Comparison of ENCODE assay signal across 8 cellular contexts in the genomic region with DNA sequence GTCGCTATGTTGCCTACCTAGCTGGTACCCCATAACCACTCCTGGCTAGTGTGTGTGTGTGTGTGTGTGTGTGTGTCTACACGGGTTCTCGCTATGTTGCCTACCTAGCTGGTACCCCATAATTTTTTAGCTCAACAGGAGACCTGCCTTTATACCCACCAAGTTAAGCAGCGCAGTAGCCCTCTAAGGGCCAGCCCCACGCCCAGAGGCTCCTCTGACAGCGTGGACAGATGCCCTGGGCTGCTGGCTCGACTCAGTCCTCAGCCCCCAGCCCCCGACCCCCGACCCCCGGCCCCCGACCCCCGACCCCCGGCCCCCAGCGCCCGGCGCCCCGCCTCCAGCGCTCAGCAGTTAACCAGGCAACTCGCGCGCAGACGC. TPM values are rescaled to one million over a fixed set of nuclear protein-coding genes. Genes with fewer than 3 reads are reported as not detected.
A peak's percentile ranks its signal among the peaks of the same experiment; 100 is the strongest.
DNase-seq lines count a peak whose midpoint lies in the region; TF ChIP-seq lines count a peak whose summit lies in the region.

No MANE protein-coding gene starts in this region.

- H3K9me3 Mint-ChIP-seq in nephron: no peaks in the 10 kb centered on the region

- TF ChIP-seq CTCF in nephron (IDR thresholded peaks at IDR 0.05; ENCODE audit: unreplicated experiment in 3 of 3): no peak

- H2AFZ ChIP-seq in Karpas-422 (ENCODE audit: low read length): no peak overlapping the region; the same call in 1 of the 2 replicates

- H3K4me1 ChIP-seq in Karpas-422 (ENCODE audit: low read length): peaks cover 33% of the 10 kb centered on the region
- peaks cover 9% of the 10 kb centered on the region for H3K4me1 ChIP-seq in effector memory CD4-positive, alpha-beta T cell (ENCODE audit: control insufficient read depth, insufficient read depth, low read length, poor library complexity, severe bottlenecking)

- peaks cover 10% of the 10 kb centered on the region for H3K36me3 Mint-ChIP-seq in nephron (ENCODE audit: low read depth)

- no peaks in the 10 kb centered on the region for H3K36me3 ChIP-seq in Karpas-422 (ENCODE audit: insufficient read depth, low read length)
- no peaks in the 10 kb centered on the region for H3K36me3 ChIP-seq in effector memory CD4-positive, alpha-beta T cell (ENCODE audit: control insufficient read depth, insufficient read depth, low read length)

- H3K27me3 Mint-ChIP-seq in nephron (ENCODE audit: low read depth): no peaks in the 10 kb centered on the region

- H3K9ac ChIP-seq in Karpas-422 (ENCODE audit: low read length): peak overlapping the region; percentile 91

- H3K4me2 ChIP-seq in Karpas-422 (ENCODE audit: low read depth, low read length, poor library complexity, severe bottlenecking): peak overlapping the region; percentile 87

- no peaks in the 10 kb centered on the region for H3K9me3 ChIP-seq in Karpas-422 (ENCODE audit: low read length)
- H3K9me3 ChIP-seq in effector memory CD4-positive, alpha-beta T cell (ENCODE audit: control insufficient read depth, low read length): no peaks in the 10 kb centered on the region

- H3K27ac Mint-ChIP-seq in nephron: peak overlapping the region; percentile 61 to 99 (median 92)

- no peaks in the 10 kb centered on the region for H3K9me2 ChIP-seq in Karpas-422 (replicated peaks; ENCODE audit: insufficient read depth, low read length)

- H3K4me3 Mint-ChIP-seq in nephron: peak overlapping the region; percentile 95 to 98 (median 95)

- H4K20me1 ChIP-seq in Karpas-422 (ENCODE audit: insufficient read depth, low read depth, low read length): no peaks in the 10 kb centered on the region

- H3K4me1 Mint-ChIP-seq in nephron: peaks cover 48% of the 10 kb centered on the region

- peak overlapping the region; percentile 93 for H3K4me3 ChIP-seq in Karpas-422 (ENCODE audit: low read length)
- H3K4me3 ChIP-seq in effector memory CD4-positive, alpha-beta T cell (ENCODE audit: insufficient read depth, low read depth, low read length, poor library complexity, severe bottlenecking): peak overlapping the region; percentile 86

- H3K27ac ChIP-seq in Karpas-422 (ENCODE audit: low read length): no peak overlapping the region
- H3K27ac ChIP-seq in effector memory CD4-positive, alpha-beta T cell (ENCODE audit: insufficient read depth, low read length, poor library complexity, severe bottlenecking): no peak overlapping the region

- DNase-seq in DMS53 (lab: John Stamatoyannopoulos, UW) (peak; percentile 64), DMS53 treated with DMSO at 0.1 percent for 48 hours (lab: John Stamatoyannopoulos, UW; ENCODE audit: unreplicated experiment) (no peak), Karpas-422 (no peak), NCI-H1930 (lab: John Stamatoyannopoulos, UW) (no peak), NCI-H1436 treated with DMSO at 0.1 percent for 48 hours (lab: John Stamatoyannopoulos, UW) (no peak), glomerular visceral epithelial cell (ENCODE audit: extremely low spot score) (no peak)
- DNase-seq in effector memory CD4-positive, alpha-beta T cell: no peak

- no peaks in the 10 kb centered on the region for H3K27me3 ChIP-seq in Karpas-422 (ENCODE audit: low read length)
- no peaks in the 10 kb centered on the region for H3K27me3 ChIP-seq in effector memory CD4-positive, alpha-beta T cell (replicated peaks; ENCODE audit: control insufficient read depth, insufficient read depth, low read length, poor library complexity, severe bottlenecking)

- peaks cover 9% of the 10 kb centered on the region; the same call in 1 of the 2 replicates for H3K79me2 ChIP-seq in Karpas-422 (ENCODE audit: low read length)

RNA-seq across cellular contexts. Expression of a gene that starts 0.3 kb away (rescaled TPM):
- total RNA-seq in Karpas-422 (2014; rRNA removed; shearing (Covaris generic); ENCODE audit: low replicate concordance): 15.1 and 16.1 TPM in 2 replicates

RNA-seq across cellular contexts. Expression of a gene that starts 22.1 kb away (rescaled TPM):
- not detected in 2 replicates for total RNA-seq in Karpas-422 (2014; rRNA removed; shearing (Covaris generic); ENCODE audit: low replicate concordance)

RNA-seq across cellular contexts. Expression of a gene that starts 32.2 kb away (rescaled TPM):
- total RNA-seq in Karpas-422 (2014; rRNA removed; shearing (Covaris generic); ENCODE audit: low replicate concordance): not detected in 2 replicates

RNA-seq across cellular contexts. Expression of a gene that starts 53.6 kb away (rescaled TPM):
- 32.9 and 40.0 TPM in 2 replicates for total RNA-seq in Karpas-422 (2014; rRNA removed; shearing (Covaris generic); ENCODE audit: low replicate concordance)
